In genomic region chr5:96601811-96602244, GRCh38 we compare ENCODE assay signal across 8 cellular contexts.
DNase-seq lines count a peak whose midpoint lies in the region; ATAC-seq and TF ChIP-seq lines count a peak whose summit lies in the region.

No MANE protein-coding gene starts in this region.

- WGBS in psoas muscle, 3 donors = 17 to 20% (median 17%) methylated on average over 4 of the region's 4 CpGs

- H3K79me2 ChIP-seq in Karpas-422 (ENCODE audit: low read length) = no peaks in the 10 kb centered on the region

- H3K9me3 ChIP-seq in Karpas-422 (ENCODE audit: low read length) (no peaks in the 10 kb centered on the region), Peyer's patch (no peaks in the 10 kb centered on the region), psoas muscle (no peaks in the 10 kb centered on the region)

- H3K27me3 ChIP-seq in Karpas-422 (ENCODE audit: low read length) (no peaks in the 10 kb centered on the region), Peyer's patch (no peaks in the 10 kb centered on the region), psoas muscle (ENCODE audit: insufficient read depth in 3 of 3, low read length in 2 of 3) (no peaks in the 10 kb centered on the region)

- H2AFZ ChIP-seq in Karpas-422 (ENCODE audit: low read length) = peak overlapping the region; percentile 83; the same call in 1 of the 2 replicates

- H3K4me3 ChIP-seq in Karpas-422 (ENCODE audit: low read length) (no peak overlapping the region), Peyer's patch (no peak overlapping the region), psoas muscle (no peak overlapping the region)

- H3K4me1 ChIP-seq in Karpas-422 (ENCODE audit: low read length) (no peaks in the 10 kb centered on the region), Peyer's patch (no peaks in the 10 kb centered on the region), psoas muscle (no peaks in the 10 kb centered on the region)

- H3K36me3 ChIP-seq in Karpas-422 (ENCODE audit: insufficient read depth, low read length) (no peaks in the 10 kb centered on the region), Peyer's patch (no peaks in the 10 kb centered on the region), psoas muscle (ENCODE audit: insufficient read depth in 1 of 2, low read depth in 1 of 2) (no peaks in the 10 kb centered on the region)

- H3K9ac ChIP-seq in Karpas-422 (ENCODE audit: low read length) = no peak overlapping the region

- DNase-seq in EH (ENCODE audit: low read depth) (peak; percentile 77), Karpas-422 (peak; percentile 86), Peyer's patch (peak in 2 of 3 donors; percentile 42 to 80), globus pallidus (ENCODE audit: low spot score) (peak; percentile 60), psoas muscle (no peak), mesenteric fat pad (ENCODE audit: low spot score) (no peak)
- DNase-seq in activated gamma-delta T cell treated with anti-CD3 and anti-CD28 coated beads, Interleukin-2, amount 50 U/mL, for 16 hours (ENCODE audit: low read depth) = peak; percentile 35

- no peak overlapping the region for H3K4me2 ChIP-seq in Karpas-422 (ENCODE audit: low read depth, low read length, poor library complexity, severe bottlenecking)

- no peaks in the 10 kb centered on the region for H4K20me1 ChIP-seq in Karpas-422 (ENCODE audit: insufficient read depth, low read depth, low read length)

- no peaks in the 10 kb centered on the region for H3K9me2 ChIP-seq in Karpas-422 (replicated peaks; ENCODE audit: insufficient read depth, low read length)

- intact Hi-C loops in psoas muscle (cut with DNase I) = loop anchor here (1.0 to 10.0 kb wide), 6 partner anchors 257 to 957 kb away; partner anchors contain the start of gene RFESD (in 2 of the 2)

- TF ChIP-seq CTCF in Peyer's patch (IDR thresholded peaks at IDR 0.05) = peak; percentile 25 to 88 (median 83)
- peak; percentile 90 for TF ChIP-seq CTCF in psoas muscle (IDR thresholded peaks at IDR 0.05)

- ATAC-seq in GM21619 (IDR thresholded peaks at IDR 0.05; ENCODE audit: unreplicated experiment) = peak; percentile 92
- peak; percentile 67 to 96 (median 86) for ATAC-seq in psoas muscle

- no peak for TF ChIP-seq POLR2A in Peyer's patch (IDR thresholded peaks at IDR 0.05)

- H3K27ac ChIP-seq in Karpas-422 (ENCODE audit: low read length) (no peak overlapping the region), Peyer's patch (no peak overlapping the region), psoas muscle (no peak overlapping the region)

Comparison
In these comparisons a context has a peak if more than half of its experiments do, and no peak if none do; other contexts are left out.
1. DNase-seq: peak in EH (single experiment), Karpas-422 (single experiment), Peyer's patch (2 of 3), activated gamma-delta T cell treated with anti-CD3 and anti-CD28 coated beads, Interleukin-2, amount 50 U/mL, for 16 hours (single experiment) and globus pallidus (single experiment); none in psoas muscle (0 of 2) and mesenteric fat pad (single experiment).